In the genomic region with DNA sequence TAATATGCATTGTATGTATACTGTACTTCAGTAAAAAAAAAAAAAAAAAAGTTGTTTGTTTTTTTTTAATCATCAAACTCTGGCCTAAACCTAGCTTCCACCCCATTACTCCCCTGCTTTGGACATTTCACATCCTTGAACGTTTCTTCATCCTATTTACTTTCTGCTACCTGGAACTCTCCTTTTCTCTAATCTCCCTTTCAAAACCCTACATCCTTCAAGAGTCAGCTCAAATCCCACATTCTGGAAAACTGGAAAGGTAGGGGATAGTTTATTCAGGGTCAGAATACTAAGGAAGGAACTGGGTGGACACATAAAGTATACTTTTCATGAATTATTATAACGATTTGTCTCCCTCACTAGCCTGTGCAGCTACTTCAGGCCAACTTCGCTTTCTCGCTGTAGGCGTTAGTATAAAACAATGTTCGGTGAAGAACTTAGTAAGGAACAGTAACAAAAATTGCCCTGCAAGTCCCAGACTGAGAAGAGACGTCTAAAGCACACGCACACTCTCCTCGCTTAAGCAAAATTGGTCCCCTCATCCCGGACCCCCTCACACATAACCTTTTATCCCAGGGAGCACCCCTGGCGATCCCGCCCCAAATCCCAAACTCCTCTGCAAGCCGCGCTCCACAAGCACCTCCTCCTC, we compare ENCODE assay signal across 8 cellular contexts. TPM values are rescaled to one million over a fixed set of nuclear protein-coding genes. Genes with fewer than 3 reads are reported as not detected.
DNase-seq lines count a peak whose midpoint lies in the region; ATAC-seq and TF ChIP-seq lines count a peak whose summit lies in the region.

No MANE protein-coding gene starts in this region.

- no peak for ATAC-seq in CD4-positive, CD25-positive, alpha-beta regulatory T cell (ENCODE audit: low read depth in 2 of 2)

- peak overlapping the region; percentile 85 for H3K27ac ChIP-seq in CD4-positive, CD25-positive, alpha-beta regulatory T cell (ENCODE audit: insufficient read depth, low read length, poor library complexity, severe bottlenecking)
- H3K27ac ChIP-seq in colonic mucosa, result peak overlapping the region; percentile 63

- peak overlapping the region; percentile 85 for H3K4me2 ChIP-seq in Loucy (ENCODE audit: low read depth, low read length, poor library complexity, severe bottlenecking)

- H3K4me3 Mint-ChIP-seq in CD4-positive, CD25-positive, alpha-beta regulatory T cell, result peak overlapping the region; percentile 96 to 98 (median 97)
- H3K4me3 Mint-ChIP-seq in nephron, result peak overlapping the region; percentile 88 to 94 (median 92)

- H3F3A ChIP-seq in Loucy (ENCODE audit: low read depth), result no peaks in the 10 kb centered on the region

- intact Hi-C loops in colonic mucosa (cut with DNase I), result no loop called here

- no peaks in the 10 kb centered on the region for H3K27me3 ChIP-seq in CD4-positive, CD25-positive, alpha-beta regulatory T cell (ENCODE audit: control insufficient read depth, insufficient read depth, low read length)
- H3K27me3 ChIP-seq in Loucy (ENCODE audit: insufficient read depth, low read length, poor library complexity, severe bottlenecking) (no peaks in the 10 kb centered on the region), colonic mucosa (no peaks in the 10 kb centered on the region)

- no peaks in the 10 kb centered on the region for H3K9me3 Mint-ChIP-seq in CD4-positive, CD25-positive, alpha-beta regulatory T cell
- no peaks in the 10 kb centered on the region for H3K9me3 Mint-ChIP-seq in nephron

- H3K4me1 Mint-ChIP-seq in CD4-positive, CD25-positive, alpha-beta regulatory T cell, result peaks cover 6 to 28% (median 17%) of the 10 kb centered on the region in 4 donors
- H3K4me1 Mint-ChIP-seq in nephron, result peaks cover 14% of the 10 kb centered on the region

- DNase-seq in CD4-positive, CD25-positive, alpha-beta regulatory T cell, result peak in 1 of 3 donors; percentile 9
- DNase-seq in colonic mucosa, result no peak
- DNase-seq in cerebellar nuclear complex (lab: John Stamatoyannopoulos, UW), result no peak
- DNase-seq in NCI-H1436 (lab: John Stamatoyannopoulos, UW), result no peak
- no peak for DNase-seq in T-helper 9 cell
- DNase-seq in globus pallidus (ENCODE audit: low spot score), result no peak

- peaks cover 8% of the 10 kb centered on the region for H4K20me1 ChIP-seq in Loucy (ENCODE audit: insufficient read depth, low read length, poor library complexity, severe bottlenecking)

- peak overlapping the region; percentile 91 to 98 (median 95) for H3K27ac Mint-ChIP-seq in CD4-positive, CD25-positive, alpha-beta regulatory T cell
- H3K27ac Mint-ChIP-seq in nephron, result peak overlapping the region; percentile 69 to 87 (median 79)

- H3K36me3 Mint-ChIP-seq in CD4-positive, CD25-positive, alpha-beta regulatory T cell, result peaks cover 7% of the 10 kb centered on the region
- peaks cover 4% of the 10 kb centered on the region for H3K36me3 Mint-ChIP-seq in nephron (ENCODE audit: low read depth)

- H3K9ac ChIP-seq in Loucy (ENCODE audit: low read depth, low read length, poor library complexity, severe bottlenecking), result peak overlapping the region; percentile 69
- peak overlapping the region; percentile 58 to 76 for H3K9ac ChIP-seq in colonic mucosa (ENCODE audit: low read depth in 2 of 2, low read length in 2 of 2)

- no peaks in the 10 kb centered on the region for H3K9me2 ChIP-seq in Loucy (replicated peaks; ENCODE audit: low read depth, low read length)

- H3K79me2 ChIP-seq in Loucy (ENCODE audit: insufficient read depth, low read length), result peaks cover 36% of the 10 kb centered on the region

- H3K9me3 ChIP-seq in CD4-positive, CD25-positive, alpha-beta regulatory T cell (ENCODE audit: control insufficient read depth in 2 of 2, low read length in 2 of 2), result no peaks in the 10 kb centered on the region
- H3K9me3 ChIP-seq in Loucy (ENCODE audit: insufficient read depth, low read depth, low read length), result no peaks in the 10 kb centered on the region
- H3K9me3 ChIP-seq in colonic mucosa, result no peaks in the 10 kb centered on the region

- TF ChIP-seq CTCF in Loucy (conservative IDR thresholded peaks at IDR 0.05; ENCODE audit: low read length), result no peak
- TF ChIP-seq CTCF in colonic mucosa (IDR thresholded peaks at IDR 0.05), result no peak
- TF ChIP-seq CTCF in nephron (IDR thresholded peaks at IDR 0.05; ENCODE audit: unreplicated experiment in 3 of 3), result no peak

- peaks cover 12% of the 10 kb centered on the region for H3K4me1 ChIP-seq in CD4-positive, CD25-positive, alpha-beta regulatory T cell (ENCODE audit: control insufficient read depth, insufficient read depth, low read length, poor library complexity, severe bottlenecking)
- H3K4me1 ChIP-seq in Loucy (ENCODE audit: insufficient read depth, low read length, poor library complexity, severe bottlenecking) (peaks cover 21% of the 10 kb centered on the region), colonic mucosa (peaks cover 3% of the 10 kb centered on the region)

- H3K27me3 Mint-ChIP-seq in CD4-positive, CD25-positive, alpha-beta regulatory T cell, result no peaks in the 10 kb centered on the region
- H3K27me3 Mint-ChIP-seq in nephron (ENCODE audit: low read depth), result no peaks in the 10 kb centered on the region

- H3K36me3 ChIP-seq in CD4-positive, CD25-positive, alpha-beta regulatory T cell (ENCODE audit: control insufficient read depth, insufficient read depth, low read length), result no peaks in the 10 kb centered on the region
- H3K36me3 ChIP-seq in Loucy (ENCODE audit: insufficient read depth, low read length), result no peaks in the 10 kb centered on the region
- H3K36me3 ChIP-seq in colonic mucosa, result no peaks in the 10 kb centered on the region

- H2AFZ ChIP-seq in Loucy (ENCODE audit: low read length), result peak overlapping the region; percentile 76

- peak overlapping the region; percentile 83 for H3K4me3 ChIP-seq in CD4-positive, CD25-positive, alpha-beta regulatory T cell (ENCODE audit: low read depth, low read length)
- H3K4me3 ChIP-seq in Loucy (ENCODE audit: low read length, poor library complexity, severe bottlenecking) (peak overlapping the region; percentile 86), colonic mucosa (peak overlapping the region; percentile 64)

RNA-seq across cellular contexts. Expression of gene PIGU, which starts 0.8 kb away (rescaled TPM):
- 9.7 TPM for total RNA-seq in CD4-positive, CD25-positive, alpha-beta regulatory T cell
- 10 to 100 TPM; 33.9 to 44.6 (median 40.1) TPM for polyA plus RNA-seq in CD4-positive, CD25-positive, alpha-beta regulatory T cell
- 10 to 100 TPM; 22.3 to 32.6 TPM for total RNA-seq in colonic mucosa

RNA-seq across cellular contexts. Expression of gene TP53INP2, which starts 28.0 kb away (rescaled TPM):
- total RNA-seq in CD4-positive, CD25-positive, alpha-beta regulatory T cell, result 60.9 TPM
- polyA plus RNA-seq in CD4-positive, CD25-positive, alpha-beta regulatory T cell, result under 1 TPM; 0.37 to 0.77 (median 0.47) TPM
- total RNA-seq in colonic mucosa, result 10 to 100 TPM; 38.1 to 60.9 TPM
